Comparison of ENCODE assay signal across 11 cellular contexts in genomic region chr9:92740446-92740961, GRCh38. TPM values are rescaled to one million over a fixed set of nuclear protein-coding genes. Genes with fewer than 3 reads are reported as not detected.
DNase-seq lines count a peak whose midpoint lies in the region; ATAC-seq and TF ChIP-seq lines count a peak whose summit lies in the region.
"Had no signal": no experiment of that assay in that cellular context is flagged by ENCODE, and none has a peak within 500 bp of the region (broad histone marks: within the 10 kb centered on the region; RNA-seq: fewer than 3 reads in every experiment).

No MANE protein-coding gene starts in this region.

- H3K27ac Mint-ChIP-seq in glutamatergic neuron (ENCODE audit: unreplicated experiment) = peak overlapping the region; percentile 5

- peaks cover 58% of the 10 kb centered on the region for H3K4me1 Mint-ChIP-seq in glutamatergic neuron (ENCODE audit: low read depth, unreplicated experiment)

- H3K27me3 ChIP-seq in GM06990 (replicated peaks; ENCODE audit: control insufficient read depth, insufficient read depth, low read length) (no peaks in the 10 kb centered on the region), rectal smooth muscle tissue (ENCODE audit: control insufficient read depth, insufficient read depth, low read length) (no peaks in the 10 kb centered on the region)

- CTCF ChIA-PET in RWPE1 (lab: Yijun Ruan, JAX) = interaction anchor here (0.6 to 1.1 kb wide), 3 partner anchors 24 to 87 kb away, joined by 3 to 5 read pairs (median 4); partner anchors contain the start of gene BICD2

- H3K27ac ChIP-seq in RWPE1 (peak overlapping the region; percentile 70), rectal smooth muscle tissue (ENCODE audit: low read depth, low read length) (peak overlapping the region; percentile 8)

- no peaks in the 10 kb centered on the region; the same call in 1 of the 2 replicates for H3K36me3 ChIP-seq in GM06990 (ENCODE audit: control insufficient read depth, insufficient read depth, low read length)
- no peaks in the 10 kb centered on the region for H3K36me3 ChIP-seq in rectal smooth muscle tissue (ENCODE audit: control insufficient read depth, insufficient read depth, low read length)

- H3K4me3 ChIP-seq in GM06990 (replicated peaks; ENCODE audit: low read depth, low read length) (peak overlapping the region; percentile 1; the same call in 1 of the 2 replicates), rectal smooth muscle tissue (ENCODE audit: low read length) (peak overlapping the region; percentile 32)

- no peak overlapping the region for H3K9ac ChIP-seq in rectal smooth muscle tissue (ENCODE audit: low read length)

- ATAC-seq in GM19463 (IDR thresholded peaks at IDR 0.05; ENCODE audit: unreplicated experiment) = no peak

- peaks cover 11% of the 10 kb centered on the region for H3K9me3 Mint-ChIP-seq in glutamatergic neuron (ENCODE audit: unreplicated experiment)

- H3K4me3 Mint-ChIP-seq in glutamatergic neuron (ENCODE audit: unreplicated experiment) = no peak overlapping the region

- H3K4me1 ChIP-seq in rectal smooth muscle tissue (ENCODE audit: control insufficient read depth, insufficient read depth, low read length) = peaks cover 20% of the 10 kb centered on the region

- TF ChIP-seq CTCF in GM06990 (IDR thresholded peaks at IDR 0.05; ENCODE audit: insufficient read depth, low read length, poor library complexity, severe bottlenecking) = no peak
- no peak for TF ChIP-seq CTCF in RWPE1 (conservative IDR thresholded peaks at IDR 0.05; ENCODE audit: low read depth)
- TF ChIP-seq CTCF in glutamatergic neuron (IDR thresholded peaks at IDR 0.05; ENCODE audit: partially characterized antibody, unreplicated experiment) = no peak

- peak; percentile 47 for DNase-seq in GM06990 (ENCODE audit: extremely low read depth, insufficient read length)
- DNase-seq in RWPE1 (ENCODE audit: low spot score) = no peak
- DNase-seq in glutamatergic neuron = no peak
- DNase-seq in NCI-H1930 (lab: John Stamatoyannopoulos, UW) = no peak
- no peak for DNase-seq in activated T-cell treated with anti-CD3 and anti-CD28 coated beads, Interleukin-2, amount 50 U/mL, for 48 hours
- DNase-seq in DMS53 (lab: John Stamatoyannopoulos, UW) = no peak
- DNase-seq: DMS 273 treated with DMSO at 0.1 percent for 48 hours; effector CD8-positive, alpha-beta T cell; NCI-H82 had no signal

- POLR2A ChIA-PET in RWPE1 (lab: Yijun Ruan, JAX; ENCODE audit: low non-redundant PET) = no interaction called here

- H3K27me3 Mint-ChIP-seq in glutamatergic neuron (ENCODE audit: unreplicated experiment) = peaks cover 4% of the 10 kb centered on the region

- no peaks in the 10 kb centered on the region for H3K36me3 Mint-ChIP-seq in glutamatergic neuron (ENCODE audit: unreplicated experiment)

RNA-seq across cellular contexts. Expression of gene BICD2, which starts 24.1 kb away (rescaled TPM):
- total RNA-seq in glutamatergic neuron (ENCODE audit: unreplicated experiment) = 43.7 TPM
